18 cellular contexts compared by ENCODE assay signal in genomic region chr4:141121101-141121500, GRCh38. TPM values are rescaled to one million over a fixed set of nuclear protein-coding genes. Genes with fewer than 3 reads are reported as not detected.
DNase-seq lines count a peak whose midpoint lies in the region; ATAC-seq and TF ChIP-seq lines count a peak whose summit lies in the region.
"Had no signal": no experiment of that assay in that cellular context is flagged by ENCODE, and none has a peak within 500 bp of the region (broad histone marks: within the 10 kb centered on the region; RNA-seq: fewer than 3 reads in every experiment).

No MANE protein-coding gene starts in this region.

- no peaks in the 10 kb centered on the region for H3K36me3 Mint-ChIP-seq in glutamatergic neuron (ENCODE audit: unreplicated experiment)
- H3K36me3 Mint-ChIP-seq: CD8-positive, alpha-beta T cell had no signal

- H3K4me1 ChIP-seq in OCI-LY3 (ENCODE audit: low read length) (peaks cover 17% of the 10 kb centered on the region), subcutaneous abdominal adipose tissue (ENCODE audit: control insufficient read depth in 5 of 5, insufficient read depth in 5 of 5, low read length in 5 of 5) (peaks cover 0 to 29% (median 11%) of the 10 kb centered on the region in 5 donors)

- no peaks in the 10 kb centered on the region for H4K20me1 ChIP-seq in OCI-LY3 (ENCODE audit: insufficient read depth, low read length)
- H4K20me1 ChIP-seq: BLaER1 treated with 17β-estradiol and CSF1 and Interleukin-3, amounts not matched to agents 10 nM and 100 nM had no signal

- no peak overlapping the region for H3K4me3 ChIP-seq in OCI-LY3 (ENCODE audit: low read length)
- H3K4me3 ChIP-seq in subcutaneous abdominal adipose tissue (ENCODE audit: low read depth in 1 of 5, low read length in 5 of 5): no peak overlapping the region
- H3K4me3 ChIP-seq: BLaER1 treated with 17β-estradiol and CSF1 and Interleukin-3, amounts not matched to agents 10 nM and 100 nM had no signal

- H3K27me3 Mint-ChIP-seq in glutamatergic neuron (ENCODE audit: unreplicated experiment): no peaks in the 10 kb centered on the region

- H3K4me2 ChIP-seq in OCI-LY3 (ENCODE audit: low read length): peak overlapping the region; percentile 72
- H3K4me2 ChIP-seq: BLaER1 treated with 17β-estradiol and CSF1 and Interleukin-3, amounts not matched to agents 10 nM and 100 nM had no signal

- ATAC-seq in left ventricle myocardium superior (peak; percentile 9), Right ventricle myocardium inferior (no peak), GM18505 (IDR thresholded peaks at IDR 0.05; ENCODE audit: unreplicated experiment) (no peak), HG02885 (IDR thresholded peaks at IDR 0.05; ENCODE audit: poor library complexity, unreplicated experiment) (no peak)
- ATAC-seq: CD8-positive, alpha-beta T cell had no signal

- no peak overlapping the region for H3K27ac ChIP-seq in OCI-LY3 (ENCODE audit: low read length)
- H3K27ac ChIP-seq in subcutaneous abdominal adipose tissue (ENCODE audit: low read depth, low read length): peak overlapping the region; percentile 2
- H3K27ac ChIP-seq: BLaER1 treated with 17β-estradiol and CSF1 and Interleukin-3, amounts not matched to agents 10 nM and 100 nM had no signal

- TF ChIP-seq CTCF in OCI-LY3 (IDR thresholded peaks at IDR 0.05; ENCODE audit: low read depth, low read length) (no peak), glutamatergic neuron (IDR thresholded peaks at IDR 0.05; ENCODE audit: partially characterized antibody, unreplicated experiment) (no peak)

- intact Hi-C loops in left ventricle myocardium superior (cut with micrococcal nuclease): loop anchor here (10.0 kb wide), 1 partner anchor 116 kb away; no protein-coding TSS in a partner anchor
- intact Hi-C loops in Right ventricle myocardium inferior (cut with DNase I): no loop called here

- H3K9me3 ChIP-seq in OCI-LY3 (ENCODE audit: insufficient read depth, low read length) (no peaks in the 10 kb centered on the region), subcutaneous abdominal adipose tissue (ENCODE audit: control insufficient read depth in 5 of 5, low read length in 5 of 5) (no peaks in the 10 kb centered on the region)

- H3K9me3 Mint-ChIP-seq in glutamatergic neuron (ENCODE audit: unreplicated experiment): peaks cover 2% of the 10 kb centered on the region
- H3K9me3 Mint-ChIP-seq: CD8-positive, alpha-beta T cell had no signal

- H3K4me3 Mint-ChIP-seq in glutamatergic neuron (ENCODE audit: unreplicated experiment): peak overlapping the region; percentile 5
- H3K4me3 Mint-ChIP-seq: B cell; CD8-positive, alpha-beta T cell; H9 had no signal

- DNase-seq in left ventricle myocardium superior (no peak), Right ventricle myocardium inferior (ENCODE audit: missing footprints) (no peak), glutamatergic neuron (no peak), NCI-H2081 treated with DMSO at 0.1 percent for 48 hours (lab: John Stamatoyannopoulos, UW) (no peak)
- DNase-seq: CD8-positive, alpha-beta T cell; DMS 273 treated with DMSO at 0.1 percent for 48 hours; DMS53; DND-41; EL; GOT3; H9 had no signal

- peaks cover 12% of the 10 kb centered on the region for H3K4me1 Mint-ChIP-seq in glutamatergic neuron (ENCODE audit: low read depth, unreplicated experiment)
- H3K4me1 Mint-ChIP-seq: B cell had no signal

- H3K27ac Mint-ChIP-seq in glutamatergic neuron (ENCODE audit: unreplicated experiment): no peak overlapping the region
- H3K27ac Mint-ChIP-seq: B cell; CD8-positive, alpha-beta T cell; H9 had no signal

- H3K27me3 ChIP-seq in OCI-LY3 (ENCODE audit: low read depth, low read length) (no peaks in the 10 kb centered on the region), subcutaneous abdominal adipose tissue (ENCODE audit: control insufficient read depth in 5 of 5, insufficient read depth in 4 of 5, low read length in 5 of 5) (no peaks in the 10 kb centered on the region)
- H3K27me3 ChIP-seq: BLaER1 treated with 17β-estradiol and CSF1 and Interleukin-3, amounts not matched to agents 10 nM and 100 nM had no signal

- H2AFZ ChIP-seq in OCI-LY3 (ENCODE audit: low read depth, low read length): no peak overlapping the region

- H3K9ac ChIP-seq in OCI-LY3 (ENCODE audit: low read length) (no peak overlapping the region), subcutaneous abdominal adipose tissue (ENCODE audit: low read length in 5 of 5) (peak overlapping the region in 1 of 5 donors; percentile 16)
- H3K9ac ChIP-seq: BLaER1 treated with 17β-estradiol and CSF1 and Interleukin-3, amounts not matched to agents 10 nM and 100 nM had no signal

- no peak for TF ChIP-seq POLR2A in GM18505 (IDR thresholded peaks at IDR 0.05; ENCODE audit: borderline replicate concordance, extremely low read depth, insufficient read depth, insufficient read length)

- no peaks in the 10 kb centered on the region for H3K36me3 ChIP-seq in OCI-LY3 (replicated peaks; ENCODE audit: low read depth, low read length)
- H3K36me3 ChIP-seq in subcutaneous abdominal adipose tissue (ENCODE audit: control insufficient read depth in 5 of 5, insufficient read depth in 5 of 5, low read length in 5 of 5): peaks cover 0 to 6% (median 0%) of the 10 kb centered on the region in 5 donors
- H3K36me3 ChIP-seq: BLaER1 treated with 17β-estradiol and CSF1 and Interleukin-3, amounts not matched to agents 10 nM and 100 nM had no signal

- no peaks in the 10 kb centered on the region for H3K79me2 ChIP-seq in OCI-LY3 (ENCODE audit: low read length)

RNA-seq across cellular contexts. Expression of gene RNF150, which starts 12.2 kb away (rescaled TPM):
- 57.1 TPM for total RNA-seq in left ventricle myocardium superior
- total RNA-seq in Right ventricle myocardium inferior: 56.1 TPM
- 23.3 TPM for total RNA-seq in glutamatergic neuron (ENCODE audit: unreplicated experiment)
- total RNA-seq: B cell; CD8-positive, alpha-beta T cell; HT-29 had no signal
